Comparison of ENCODE assay signal across 8 cellular contexts in the genomic region with DNA sequence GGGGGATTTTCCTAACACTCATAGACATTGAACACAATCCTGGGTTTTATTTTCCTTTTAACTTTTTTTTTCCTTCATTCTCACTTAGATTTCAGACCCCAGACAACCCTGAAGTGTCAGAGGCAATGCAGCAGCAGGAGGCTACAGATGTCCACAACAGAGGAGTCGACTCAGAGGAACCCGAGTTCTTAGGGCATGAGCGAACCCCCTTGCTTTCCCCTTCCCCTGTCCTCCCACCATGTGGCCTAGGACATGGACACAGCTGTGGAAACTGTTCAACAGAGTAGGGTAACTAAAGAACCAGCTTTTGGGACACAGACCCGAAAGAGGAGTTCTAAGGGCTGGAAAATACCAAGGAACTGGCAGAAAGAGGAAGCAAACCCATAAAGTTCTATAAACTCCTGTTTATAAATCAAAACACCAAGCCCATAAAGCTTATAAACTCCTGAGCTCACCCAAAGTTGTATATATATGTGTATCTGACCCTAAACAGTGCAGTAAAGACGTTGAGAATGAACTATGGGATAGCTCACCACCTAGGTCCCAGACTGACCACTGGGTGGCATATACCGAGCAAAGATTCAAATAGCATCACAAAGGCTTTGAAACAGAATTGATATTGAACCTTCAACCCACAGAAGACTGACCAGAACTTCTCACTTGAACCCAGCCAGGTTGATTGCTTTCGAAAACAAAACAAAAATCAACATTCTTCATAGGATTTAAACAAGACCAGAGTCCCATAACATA. TPM values are rescaled to one million over a fixed set of nuclear protein-coding genes. Genes with fewer than 3 reads are reported as not detected.
DNase-seq lines count a peak whose midpoint lies in the region; ATAC-seq and TF ChIP-seq lines count a peak whose summit lies in the region.

No MANE protein-coding gene starts in this region.

- H3K9me3 Mint-ChIP-seq in CD14-positive monocyte = no peaks in the 10 kb centered on the region

- no peak overlapping the region for H3K4me3 Mint-ChIP-seq in CD14-positive monocyte

- no peaks in the 10 kb centered on the region for H3K36me3 ChIP-seq in lower lobe of right lung

- DNase-seq in CD14-positive monocyte (ENCODE audit: low spot score) = no peak
- no peak for DNase-seq in LNCaP clone FGC (ENCODE audit: low read depth)
- DNase-seq in cardiac fibroblast (ENCODE audit: low read depth in 2 of 2) = peak; percentile 58 to 62
- no peak for DNase-seq in lower lobe of right lung
- no peak for DNase-seq in stimulated activated CD4-positive, alpha-beta T cell treated with anti-CD3 and anti-CD28 coated beads, Interleukin-4, amount 100 ng/mL, for 24 hours
- no peak for DNase-seq in NCI-H1930 (lab: John Stamatoyannopoulos, UW)

- no peak overlapping the region for H3K27ac ChIP-seq in lower lobe of right lung

- peak overlapping the region in 1 of 7 donors; percentile 42 for H3K27ac Mint-ChIP-seq in CD14-positive monocyte

- no peaks in the 10 kb centered on the region for H3K27me3 ChIP-seq in lower lobe of right lung (ENCODE audit: low read depth)

- H3K4me1 Mint-ChIP-seq in CD14-positive monocyte = peaks cover 36% of the 10 kb centered on the region

- no peaks in the 10 kb centered on the region for H3K9me3 ChIP-seq in lower lobe of right lung

- no peaks in the 10 kb centered on the region for H3K27me3 Mint-ChIP-seq in CD14-positive monocyte (ENCODE audit: low read depth in 3 of 3)

- intact Hi-C loops in CD14-positive monocyte (cut with micrococcal nuclease) = loop anchor here in 1 of 2 donors (10.0 kb wide), 1 partner anchor 52 kb away; no protein-coding TSS in a partner anchor
- intact Hi-C loops in lower lobe of right lung (cut with DNase I) = no loop called here

- TF ChIP-seq CTCF in CD14-positive monocyte (IDR thresholded peaks at IDR 0.05) (peak; percentile 21), LNCaP clone FGC (IDR thresholded peaks at IDR 0.05; ENCODE audit: control insufficient read depth, extremely low read depth, insufficient read depth) (peak; percentile 64), cardiac fibroblast (IDR thresholded peaks at IDR 0.05; ENCODE audit: low read depth, low read length) (peak; percentile 60), lower lobe of right lung (IDR thresholded peaks at IDR 0.05) (peak; percentile 42)

- peaks cover 22% of the 10 kb centered on the region for H3K4me1 ChIP-seq in lower lobe of right lung

- no peaks in the 10 kb centered on the region for H3K36me3 Mint-ChIP-seq in CD14-positive monocyte

- no peak overlapping the region for H3K4me3 ChIP-seq in LNCaP clone FGC (ENCODE audit: low read depth, low read length)
- no peak overlapping the region for H3K4me3 ChIP-seq in cardiac fibroblast (replicated peaks in 1 of 2; ENCODE audit: low read depth in 2 of 2, low read length in 2 of 2)
- no peak overlapping the region for H3K4me3 ChIP-seq in lower lobe of right lung

- peak; percentile 57 for ATAC-seq in lower lobe of right lung
- no peak for ATAC-seq in GM19324 (IDR thresholded peaks at IDR 0.05; ENCODE audit: low FRiP score, unreplicated experiment)
- no peak for ATAC-seq in GM18868 (IDR thresholded peaks at IDR 0.05; ENCODE audit: unreplicated experiment)

RNA-seq across cellular contexts. Expression of a gene that starts 33.9 kb away (rescaled TPM):
- polyA plus RNA-seq in CD14-positive monocyte = under 1 TPM; 0.41 to 0.45 TPM
- total RNA-seq in lower lobe of right lung = 52.5 TPM

RNA-seq across cellular contexts. Expression of a gene that starts 58.1 kb away (rescaled TPM):
- polyA plus RNA-seq in CD14-positive monocyte = 100 to 1,000 TPM; 126 to 131 TPM
- total RNA-seq in lower lobe of right lung = 35.8 TPM

Comparison
In these comparisons a context has a peak if more than half of its experiments do, and no peak if none do; other contexts are left out.
1. DNase-seq: peak in cardiac fibroblast (2 of 2); none in CD14-positive monocyte (single experiment), LNCaP clone FGC (single experiment), lower lobe of right lung (single experiment), stimulated activated CD4-positive, alpha-beta T cell treated with anti-CD3 and anti-CD28 coated beads, Interleukin-4, amount 100 ng/mL, for 24 hours (single experiment) and NCI-H1930 (0 of 2).
2. ATAC-seq: peak in lower lobe of right lung (2 of 2); none in GM19324 (single experiment) and GM18868 (single experiment).
3. Peak in every context shown above with its lines, with median percentiles within 50 percentile points of each other: CTCF ChIP-seq.